Comparison of ENCODE assay signal across 10 cellular contexts in genomic region chr3:115359507-115359906, GRCh38.
A peak's percentile ranks its signal among the peaks of the same experiment; 100 is the strongest.
DNase-seq lines count a peak whose midpoint lies in the region; ATAC-seq and TF ChIP-seq lines count a peak whose summit lies in the region.
"Had no signal": no experiment of that assay in that cellular context is flagged by ENCODE, and none has a peak within 500 bp of the region (broad histone marks: within the 10 kb centered on the region; RNA-seq: fewer than 3 reads in every experiment).

No MANE protein-coding gene starts in this region.

- H3K4me3 ChIP-seq in fibroblast of pulmonary artery (replicated peaks; ENCODE audit: low read depth, low read length) (peak overlapping the region; percentile 8), psoas muscle (no peak overlapping the region), suprapubic skin (no peak overlapping the region)

- no peak overlapping the region for H3K27ac ChIP-seq in psoas muscle
- H3K27ac ChIP-seq in suprapubic skin = no peak overlapping the region

- peak; percentile 98 for ATAC-seq in GM18498 (IDR thresholded peaks at IDR 0.05; ENCODE audit: unreplicated experiment)
- peak; percentile 98 for ATAC-seq in GM21423 (IDR thresholded peaks at IDR 0.05; ENCODE audit: unreplicated experiment)
- ATAC-seq in HG03378 (IDR thresholded peaks at IDR 0.05; ENCODE audit: unreplicated experiment) = peak; percentile 100
- ATAC-seq in psoas muscle = no peak
- no peak for ATAC-seq in HG02840 (IDR thresholded peaks at IDR 0.05; ENCODE audit: low FRiP score, unreplicated experiment)

- DNase-seq in fibroblast of pulmonary artery (ENCODE audit: low read depth) (peak; percentile 30), psoas muscle (no peak), suprapubic skin (ENCODE audit: low spot score in 2 of 2) (no peak)
- no peak for DNase-seq in activated effector memory CD4-positive, alpha-beta T cell treated with anti-CD3 and anti-CD28 coated beads, Interleukin-2, amount 50 U/mL, for 16 hours
- DNase-seq: activated CD4-positive, CD25-positive, alpha-beta regulatory T cell; NCI-H345 had no signal

- H3K4me1 ChIP-seq in psoas muscle (no peaks in the 10 kb centered on the region), suprapubic skin (no peaks in the 10 kb centered on the region)

- TF ChIP-seq EP300 in suprapubic skin (IDR thresholded peaks at IDR 0.05) = no peak

- TF ChIP-seq POLR2A in suprapubic skin (IDR thresholded peaks at IDR 0.05) = no peak

- H3K9me3 ChIP-seq in psoas muscle (no peaks in the 10 kb centered on the region), suprapubic skin (no peaks in the 10 kb centered on the region)

- H3K36me3 ChIP-seq in psoas muscle (ENCODE audit: insufficient read depth in 1 of 2, low read depth in 1 of 2) (no peaks in the 10 kb centered on the region), suprapubic skin (no peaks in the 10 kb centered on the region)

- no peak for TF ChIP-seq CTCF in fibroblast of pulmonary artery (IDR thresholded peaks at IDR 0.05; ENCODE audit: low read length, missing control alignments)
- TF ChIP-seq CTCF in psoas muscle (IDR thresholded peaks at IDR 0.05) = no peak
- TF ChIP-seq CTCF in suprapubic skin (IDR thresholded peaks at IDR 0.05) = no peak

- 31 to 47% (median 33%) methylated on average over 2 of the region's 2 CpGs for WGBS in psoas muscle, 3 donors
- WGBS in suprapubic skin = 58% methylated on average over 2 of the region's 2 CpGs

- no peaks in the 10 kb centered on the region for H3K27me3 ChIP-seq in psoas muscle (ENCODE audit: insufficient read depth in 3 of 3, low read length in 2 of 3)
- no peaks in the 10 kb centered on the region for H3K27me3 ChIP-seq in suprapubic skin

- intact Hi-C loops in psoas muscle (cut with DNase I) = no loop called here

Comparison
In these comparisons a context has a peak if more than half of its experiments do, and no peak if none do; other contexts are left out.
1. ATAC-seq: peak in GM18498 (single experiment), GM21423 (single experiment) and HG03378 (single experiment); none in psoas muscle (0 of 4) and HG02840 (single experiment).